ENCODE assay signal across 28 cellular contexts in genomic region chr11:35917676-35918075, GRCh38. TPM values are rescaled to one million over a fixed set of nuclear protein-coding genes. Genes with fewer than 3 reads are reported as not detected.
DNase-seq lines count a peak whose midpoint lies in the region; ATAC-seq and TF ChIP-seq lines count a peak whose summit lies in the region.
"Had no signal": no experiment of that assay in that cellular context is flagged by ENCODE, and none has a peak within 500 bp of the region (broad histone marks: within the 10 kb centered on the region; RNA-seq: fewer than 3 reads in every experiment).

No MANE protein-coding gene starts in this region.

- H3K4me3 ChIP-seq in GM12865 (ENCODE audit: low read depth, low read length), result no peak overlapping the region
- no peak overlapping the region for H3K4me3 ChIP-seq in HAP-1
- H3K4me3 ChIP-seq: dorsolateral prefrontal cortex, lung, neural progenitor cell, sigmoid colon, vagina had no signal

- no peaks in the 10 kb centered on the region for H3K27me3 ChIP-seq in HAP-1 (ENCODE audit: low read depth)
- H3K27me3 ChIP-seq: BE2C, dorsolateral prefrontal cortex, neural progenitor cell, sigmoid colon, vagina had no signal

- intact Hi-C loops in natural killer cell (cut with micrococcal nuclease), result no loop called here

- H3K4me3 Mint-ChIP-seq in activated naive CD8-positive, alpha-beta T cell treated with anti-CD3 and anti-CD28 coated beads for 36 hours, result no peak overlapping the region
- no peak overlapping the region for H3K4me3 Mint-ChIP-seq in natural killer cell
- H3K4me3 Mint-ChIP-seq: activated CD8-positive, alpha-beta T cell treated with anti-CD3 and anti-CD28 coated beads for 36 hours; activated naive CD8-positive, alpha-beta T cell treated with anti-CD3 and anti-CD28 coated beads, Interleukin-2, amount 50 U/mL, for 24 hours; neural progenitor cell; stimulated activated naive CD8-positive, alpha-beta T cell treated with anti-CD3 and anti-CD28 coated beads, Interleukin-15, Interleukin-2, amounts not matched to agents 100 ng/mL and 50 ng/mL, for 24 hours had no signal

- DNase-seq in GM12865 (ENCODE audit: low read depth) (peak; percentile 73), GM19238 (ENCODE audit: insufficient read length, low spot score) (peak; percentile 5), HAP-1 (ENCODE audit: low spot score in 2 of 2) (no peak), AG20443 (ENCODE audit: low spot score) (no peak), natural killer cell (no peak)
- no peak for DNase-seq in activated naive CD8-positive, alpha-beta T cell treated with anti-CD3 and anti-CD28 coated beads for 36 hours
- DNase-seq: activated CD8-positive, alpha-beta T cell treated with anti-CD3 and anti-CD28 coated beads for 36 hours; activated effector memory CD4-positive, alpha-beta T cell treated with Interleukin-2 at 50 U/mL for 16 hours; activated naive CD8-positive, alpha-beta T cell treated with anti-CD3 and anti-CD28 coated beads, Interleukin-2, amount 50 U/mL, for 24 hours; activated T-cell treated with anti-CD3 and anti-CD28 coated beads for 4 hours; BE2C; DMS53; dorsolateral prefrontal cortex; GDM1; glutamatergic neuron; kidney glomerular epithelial cell; NCI-H1092 treated with DMSO at 0.1 percent for 48 hours; NCI-H2081; NCI-H446 treated with DMSO at 0.1 percent for 48 hours; SHP77; sigmoid colon; SW 1271 had no signal

- peaks cover 9% of the 10 kb centered on the region for H3K4me1 ChIP-seq in HAP-1
- H3K4me1 ChIP-seq: BE2C, sigmoid colon, vagina had no signal

- H3K36me3 ChIP-seq in HAP-1 (replicated peaks), result no peaks in the 10 kb centered on the region
- H3K36me3 ChIP-seq: BE2C, neural progenitor cell, sigmoid colon, vagina had no signal

- TF ChIP-seq CTCF in GM12865 (IDR thresholded peaks at IDR 0.05; ENCODE audit: insufficient read depth, low read depth, low read length, missing control alignments) (no peak), natural killer cell (IDR thresholded peaks at IDR 0.05) (no peak)

- H3K27ac Mint-ChIP-seq in activated naive CD8-positive, alpha-beta T cell treated with anti-CD3 and anti-CD28 coated beads for 36 hours, result no peak overlapping the region
- H3K27ac Mint-ChIP-seq in natural killer cell, result no peak overlapping the region
- H3K27ac Mint-ChIP-seq: activated CD8-positive, alpha-beta T cell treated with anti-CD3 and anti-CD28 coated beads for 36 hours; activated naive CD8-positive, alpha-beta T cell treated with anti-CD3 and anti-CD28 coated beads, Interleukin-2, amount 50 U/mL, for 24 hours; stimulated activated naive CD8-positive, alpha-beta T cell treated with anti-CD3 and anti-CD28 coated beads, Interleukin-15, Interleukin-2, amounts not matched to agents 100 ng/mL and 50 ng/mL, for 24 hours had no signal

- no peaks in the 10 kb centered on the region for H3K9me3 Mint-ChIP-seq in activated naive CD8-positive, alpha-beta T cell treated with anti-CD3 and anti-CD28 coated beads for 36 hours
- H3K9me3 Mint-ChIP-seq in natural killer cell, result no peaks in the 10 kb centered on the region
- H3K9me3 Mint-ChIP-seq: activated CD8-positive, alpha-beta T cell treated with anti-CD3 and anti-CD28 coated beads for 36 hours; activated naive CD8-positive, alpha-beta T cell treated with anti-CD3 and anti-CD28 coated beads, Interleukin-2, amount 50 U/mL, for 24 hours; stimulated activated naive CD8-positive, alpha-beta T cell treated with anti-CD3 and anti-CD28 coated beads, Interleukin-15, Interleukin-2, amounts not matched to agents 100 ng/mL and 50 ng/mL, for 24 hours had no signal

- H3K27me3 Mint-ChIP-seq in activated naive CD8-positive, alpha-beta T cell treated with anti-CD3 and anti-CD28 coated beads for 36 hours, result peaks cover 32% of the 10 kb centered on the region
- peaks cover 6 to 23% of the 10 kb centered on the region in 2 donors for H3K27me3 Mint-ChIP-seq in natural killer cell (ENCODE audit: low read depth in 2 of 2)

- no peaks in the 10 kb centered on the region for H3K36me3 Mint-ChIP-seq in activated naive CD8-positive, alpha-beta T cell treated with anti-CD3 and anti-CD28 coated beads for 36 hours
- H3K36me3 Mint-ChIP-seq in natural killer cell, result no peaks in the 10 kb centered on the region
- H3K36me3 Mint-ChIP-seq: neural progenitor cell had no signal

- peak; percentile 53 for ATAC-seq in GM21723 (IDR thresholded peaks at IDR 0.05; ENCODE audit: unreplicated experiment)
- peak; percentile 38 for ATAC-seq in HG03469 (IDR thresholded peaks at IDR 0.05; ENCODE audit: unreplicated experiment)
- ATAC-seq in natural killer cell, result no peak
- ATAC-seq: activated CD8-positive, alpha-beta T cell treated with anti-CD3 and anti-CD28 coated beads for 36 hours; activated naive CD8-positive, alpha-beta T cell treated with anti-CD3 and anti-CD28 coated beads, Interleukin-2, amount 50 U/mL, for 24 hours had no signal

- in situ Hi-C loops in HAP-1 (cut with MboI; ENCODE audit: low sequenced_read_pairs), result no loop called here

- no peaks in the 10 kb centered on the region for H3K9me3 ChIP-seq in HAP-1
- H3K9me3 ChIP-seq: BE2C, sigmoid colon, vagina had no signal

- H3K4me1 Mint-ChIP-seq in activated naive CD8-positive, alpha-beta T cell treated with anti-CD3 and anti-CD28 coated beads for 36 hours, result no peaks in the 10 kb centered on the region
- H3K4me1 Mint-ChIP-seq in natural killer cell, result no peaks in the 10 kb centered on the region
- H3K4me1 Mint-ChIP-seq: activated naive CD8-positive, alpha-beta T cell treated with anti-CD3 and anti-CD28 coated beads, Interleukin-2, amount 50 U/mL, for 24 hours had no signal

RNA-seq across cellular contexts. Expression of gene LDLRAD3, which starts 26.2 kb away (rescaled TPM):
- under 1 TPM; 0.12 to 0.24 TPM for total RNA-seq in activated naive CD8-positive, alpha-beta T cell treated with anti-CD3 and anti-CD28 coated beads for 36 hours
- total RNA-seq in natural killer cell, result 1 to 10 TPM; 1.0 to 1.5 (median 1.2) TPM

Comparison
In these comparisons a context has a peak if more than half of its experiments do, and no peak if none do; other contexts are left out.
1. DNase-seq: peak in GM12865 (single experiment) and GM19238 (single experiment); none in activated naive CD8-positive, alpha-beta T cell treated with anti-CD3 and anti-CD28 coated beads for 36 hours (single experiment), HAP-1 (0 of 2), AG20443 (single experiment) and natural killer cell (single experiment).
2. ATAC-seq: peak in GM21723 (single experiment) and HG03469 (single experiment); none in natural killer cell (0 of 3).